In genomic region chr15:58331903-58332675, GRCh38 we compare ENCODE assay signal across 8 cellular contexts.
DNase-seq lines count a peak whose midpoint lies in the region; ATAC-seq lines count a peak whose summit lies in the region.

No MANE protein-coding gene starts in this region.

- DNase-seq in NCI-H446 treated with DMSO at 0.1 percent for 48 hours (lab: John Stamatoyannopoulos, UW): peak; percentile 98
- peak; percentile 77 to 85 for DNase-seq in activated CD4-positive, alpha-beta T cell treated with anti-CD3 and anti-CD28 coated beads for 24 hours (ENCODE audit: low read depth in 2 of 2)
- peak; percentile 53 for DNase-seq in cerebellum (ENCODE audit: low spot score)
- peak; percentile 100 for DNase-seq in kidney tubule cell (ENCODE audit: low spot score)
- DNase-seq in stimulated activated CD4-positive, alpha-beta T cell treated with anti-CD3 and anti-CD28 coated beads, Interleukin-1b, Interleukin-23, amount 100 ng/mL, for 1 hour (ENCODE audit: low read depth in 2 of 2): peak; percentile 37 to 63

- ATAC-seq in GM18517 (IDR thresholded peaks at IDR 0.05; ENCODE audit: unreplicated experiment) (peak; percentile 75), HG03135 (IDR thresholded peaks at IDR 0.05; ENCODE audit: unreplicated experiment) (peak; percentile 81), GM18519 (IDR thresholded peaks at IDR 0.05; ENCODE audit: low FRiP score, unreplicated experiment) (no peak)

Comparison
In these comparisons a context has a peak if more than half of its experiments do, and no peak if none do; other contexts are left out.
1. DNase-seq: peak in every context shown above with its lines; median percentile 100 in kidney tubule cell; 98 in NCI-H446 treated with DMSO at 0.1 percent for 48 hours; 81 in activated CD4-positive, alpha-beta T cell treated with anti-CD3 and anti-CD28 coated beads for 24 hours; 53 in cerebellum; 50 in stimulated activated CD4-positive, alpha-beta T cell treated with anti-CD3 and anti-CD28 coated beads, Interleukin-1b, Interleukin-23, amount 100 ng/mL, for 1 hour.